8 cellular contexts compared by ENCODE assay signal in the genomic region with DNA sequence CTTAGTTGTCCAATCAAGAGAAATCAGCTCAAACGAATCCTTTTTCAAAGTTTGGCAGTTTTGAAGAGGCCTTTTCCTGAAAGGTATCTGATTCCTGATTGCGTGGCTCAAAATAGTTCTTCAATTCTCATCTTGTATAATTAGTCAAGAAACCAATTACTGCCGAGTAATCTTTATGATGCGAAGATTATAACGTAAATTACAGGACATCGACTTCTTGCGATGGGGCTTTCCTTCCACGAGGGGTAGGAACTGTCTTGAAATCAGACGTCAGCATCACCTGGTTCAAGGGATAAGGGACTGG. TPM values are rescaled to one million over a fixed set of nuclear protein-coding genes. Genes with fewer than 3 reads are reported as not detected.
A peak's percentile ranks its signal among the peaks of the same experiment; 100 is the strongest.
DNase-seq lines count a peak whose midpoint lies in the region; TF ChIP-seq lines count a peak whose summit lies in the region.

No MANE protein-coding gene starts in this region.

- H3K27ac Mint-ChIP-seq in T-helper 1 cell treated with Interleukin-12 subunit alpha and Interleukin-12 subunit beta and Interleukin-4 antibody, amounts not matched to agents 30 μg/mL and 1 μg/mL, for 36 hours = peak overlapping the region; percentile 95
- peak overlapping the region; percentile 91 for H3K27ac Mint-ChIP-seq in dendritic cell treated with granulocyte-macrophage colony-stimulating factor and Interleukin-4, amounts not matched to agents 40 ng/mL and 50 ng/mL, for 4 days

- no peaks in the 10 kb centered on the region for H3K9me3 ChIP-seq in HUES6 (ENCODE audit: control insufficient read depth, insufficient read depth, low read depth, low read length)
- H3K9me3 ChIP-seq in neural cell (ENCODE audit: low read length) = no peaks in the 10 kb centered on the region

- H3K9me2 ChIP-seq in neural cell (ENCODE audit: insufficient read depth, low read length) = no peaks in the 10 kb centered on the region

- H4K20me1 ChIP-seq in neural cell (ENCODE audit: insufficient read depth) = no peaks in the 10 kb centered on the region

- peak overlapping the region; percentile 18 for H3K4me2 ChIP-seq in neural cell (ENCODE audit: low read length)

- H3K4me1 Mint-ChIP-seq in T-helper 1 cell treated with Interleukin-12 subunit alpha and Interleukin-12 subunit beta and Interleukin-4 antibody, amounts not matched to agents 30 μg/mL and 1 μg/mL, for 36 hours (ENCODE audit: low read depth) = peaks cover 15% of the 10 kb centered on the region
- peaks cover 36% of the 10 kb centered on the region for H3K4me1 Mint-ChIP-seq in dendritic cell treated with granulocyte-macrophage colony-stimulating factor and Interleukin-4, amounts not matched to agents 40 ng/mL and 50 ng/mL, for 4 days (ENCODE audit: low read depth)

- DNase-seq in T-helper 1 cell = no peak
- DNase-seq in SHP77 (lab: John Stamatoyannopoulos, UW) = no peak
- DNase-seq in cerebellar nuclear complex (lab: John Stamatoyannopoulos, UW) = no peak
- no peak for DNase-seq in activated CD8-positive, alpha-beta memory T cell treated with anti-CD3 and anti-CD28 coated beads, Interleukin-2, amount 50 U/mL, for 48 hours

- intact Hi-C loops in dendritic cell treated with granulocyte-macrophage colony-stimulating factor and Interleukin-4, amounts not matched to agents 40 ng/mL and 50 ng/mL, for 4 days (cut with micrococcal nuclease) = no loop called here

- TF ChIP-seq RAD21 in neural cell (conservative IDR thresholded peaks at IDR 0.05) = no peak

- H3K79me2 ChIP-seq in neural cell (replicated peaks; ENCODE audit: insufficient read depth, low read length) = peaks cover 15% of the 10 kb centered on the region

- H3K36me3 ChIP-seq in HUES6 (ENCODE audit: control insufficient read depth, insufficient read depth, low read length) = peaks cover 9% of the 10 kb centered on the region
- H3K36me3 ChIP-seq in neural cell (ENCODE audit: insufficient read depth, low read length) = no peaks in the 10 kb centered on the region

- H3K27me3 ChIP-seq in HUES6 (ENCODE audit: control insufficient read depth, insufficient read depth, low read length) (no peaks in the 10 kb centered on the region), neural cell (ENCODE audit: insufficient read depth, low read depth, low read length) (no peaks in the 10 kb centered on the region)

- H3K27ac ChIP-seq in HUES6 (ENCODE audit: low read depth, low read length) (no peak overlapping the region), neural cell (ENCODE audit: low read length) (peak overlapping the region; percentile 46)

- no peaks in the 10 kb centered on the region for H3K9me3 Mint-ChIP-seq in T-helper 1 cell treated with Interleukin-12 subunit alpha and Interleukin-12 subunit beta and Interleukin-4 antibody, amounts not matched to agents 30 μg/mL and 1 μg/mL, for 36 hours
- H3K9me3 Mint-ChIP-seq in dendritic cell treated with granulocyte-macrophage colony-stimulating factor and Interleukin-4, amounts not matched to agents 40 ng/mL and 50 ng/mL, for 4 days = no peaks in the 10 kb centered on the region

- peak overlapping the region; percentile 1 for H3K9ac ChIP-seq in HUES6 (ENCODE audit: low read length)
- peak overlapping the region; percentile 51 for H3K9ac ChIP-seq in neural cell (ENCODE audit: low read length)

- no peak for TF ChIP-seq EP300 in neural cell (conservative IDR thresholded peaks at IDR 0.05; ENCODE audit: poor library complexity, severe bottlenecking)

- no peaks in the 10 kb centered on the region for H3K27me3 Mint-ChIP-seq in T-helper 1 cell treated with Interleukin-12 subunit alpha and Interleukin-12 subunit beta and Interleukin-4 antibody, amounts not matched to agents 30 μg/mL and 1 μg/mL, for 36 hours (ENCODE audit: low read depth)
- no peaks in the 10 kb centered on the region for H3K27me3 Mint-ChIP-seq in dendritic cell treated with granulocyte-macrophage colony-stimulating factor and Interleukin-4, amounts not matched to agents 40 ng/mL and 50 ng/mL, for 4 days

- H3K36me3 Mint-ChIP-seq in T-helper 1 cell treated with Interleukin-12 subunit alpha and Interleukin-12 subunit beta and Interleukin-4 antibody, amounts not matched to agents 30 μg/mL and 1 μg/mL, for 36 hours (ENCODE audit: low read depth) = peaks cover 22% of the 10 kb centered on the region
- H3K36me3 Mint-ChIP-seq in dendritic cell treated with granulocyte-macrophage colony-stimulating factor and Interleukin-4, amounts not matched to agents 40 ng/mL and 50 ng/mL, for 4 days (ENCODE audit: low read depth) = peaks cover 22% of the 10 kb centered on the region

- no peak for TF ChIP-seq CTCF in neural cell (IDR thresholded peaks at IDR 0.05; ENCODE audit: poor library complexity, severe bottlenecking)

- H3K4me3 Mint-ChIP-seq in T-helper 1 cell treated with Interleukin-12 subunit alpha and Interleukin-12 subunit beta and Interleukin-4 antibody, amounts not matched to agents 30 μg/mL and 1 μg/mL, for 36 hours = peak overlapping the region; percentile 91
- peak overlapping the region; percentile 81 for H3K4me3 Mint-ChIP-seq in dendritic cell treated with granulocyte-macrophage colony-stimulating factor and Interleukin-4, amounts not matched to agents 40 ng/mL and 50 ng/mL, for 4 days

- H2AFZ ChIP-seq in neural cell (ENCODE audit: low read depth, low read length) = peak overlapping the region; percentile 18

- H3K4me3 ChIP-seq in HUES6 (ENCODE audit: low read depth, low read length) (peak overlapping the region; percentile 63), neural cell (ENCODE audit: low read length) (peak overlapping the region; percentile 87)

- H3F3A ChIP-seq in neural cell (ENCODE audit: insufficient read depth, low read length, poor library complexity, severe bottlenecking) = peaks cover 5% of the 10 kb centered on the region

- H3K4me1 ChIP-seq in HUES6 (ENCODE audit: control insufficient read depth, insufficient read depth, low read length) = peaks cover 8% of the 10 kb centered on the region; the same call in 1 of the 2 replicates

TF ChIP-seq in neural cell, 6 proteins besides CTCF, POLR2A, EP300 and RAD21:
- TF ChIP-seq POLR2AphosphoS5 (IDR thresholded peaks at IDR 0.05) (no peak), MXI1 (conservative IDR thresholded peaks at IDR 0.05; ENCODE audit: poor library complexity, severe bottlenecking) (no peak), SMC3 (conservative IDR thresholded peaks at IDR 0.05; ENCODE audit: poor library complexity) (no peak), EZH2 (IDR thresholded peaks at IDR 0.05; ENCODE audit: borderline replicate concordance, insufficient read depth, low read length, poor library complexity, severe bottlenecking) (no peak), TAF1 (IDR thresholded peaks at IDR 0.05; ENCODE audit: low read depth) (no peak)
- TF ChIP-seq, protein P1, sequence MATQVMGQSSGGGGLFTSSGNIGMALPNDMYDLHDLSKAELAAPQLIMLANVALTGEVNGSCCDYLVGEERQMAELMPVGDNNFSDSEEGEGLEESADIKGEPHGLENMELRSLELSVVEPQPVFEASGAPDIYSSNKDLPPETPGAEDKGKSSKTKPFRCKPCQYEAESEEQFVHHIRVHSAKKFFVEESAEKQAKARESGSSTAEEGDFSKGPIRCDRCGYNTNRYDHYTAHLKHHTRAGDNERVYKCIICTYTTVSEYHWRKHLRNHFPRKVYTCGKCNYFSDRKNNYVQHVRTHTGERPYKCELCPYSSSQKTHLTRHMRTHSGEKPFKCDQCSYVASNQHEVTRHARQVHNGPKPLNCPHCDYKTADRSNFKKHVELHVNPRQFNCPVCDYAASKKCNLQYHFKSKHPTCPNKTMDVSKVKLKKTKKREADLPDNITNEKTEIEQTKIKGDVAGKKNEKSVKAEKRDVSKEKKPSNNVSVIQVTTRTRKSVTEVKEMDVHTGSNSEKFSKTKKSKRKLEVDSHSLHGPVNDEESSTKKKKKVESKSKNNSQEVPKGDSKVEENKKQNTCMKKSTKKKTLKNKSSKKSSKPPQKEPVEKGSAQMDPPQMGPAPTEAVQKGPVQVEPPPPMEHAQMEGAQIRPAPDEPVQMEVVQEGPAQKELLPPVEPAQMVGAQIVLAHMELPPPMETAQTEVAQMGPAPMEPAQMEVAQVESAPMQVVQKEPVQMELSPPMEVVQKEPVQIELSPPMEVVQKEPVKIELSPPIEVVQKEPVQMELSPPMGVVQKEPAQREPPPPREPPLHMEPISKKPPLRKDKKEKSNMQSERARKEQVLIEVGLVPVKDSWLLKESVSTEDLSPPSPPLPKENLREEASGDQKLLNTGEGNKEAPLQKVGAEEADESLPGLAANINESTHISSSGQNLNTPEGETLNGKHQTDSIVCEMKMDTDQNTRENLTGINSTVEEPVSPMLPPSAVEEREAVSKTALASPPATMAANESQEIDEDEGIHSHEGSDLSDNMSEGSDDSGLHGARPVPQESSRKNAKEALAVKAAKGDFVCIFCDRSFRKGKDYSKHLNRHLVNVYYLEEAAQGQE (IDR thresholded peaks at IDR 0.05; ENCODE audit: borderline replicate concordance) = no peak
TF ChIP-seq in neural cell: peak in this region for 0.

RNA-seq across cellular contexts. Expression of a gene that starts 0.6 kb away (rescaled TPM):
- polyA plus RNA-seq in neural cell = 149 and 153 TPM in 2 replicates
- 107 and 113 TPM in 2 replicates for polyA minus RNA-seq in neural cell

RNA-seq across cellular contexts. Expression of a gene that starts 40.1 kb away (rescaled TPM):
- 0.10 TPM in 1 of 2 replicates, not detected in the other for polyA plus RNA-seq in neural cell
- polyA minus RNA-seq in neural cell = 0.12 TPM in 1 of 2 replicates, not detected in the other

RNA-seq across cellular contexts. Expression of a gene that starts 58.3 kb away (rescaled TPM):
- polyA plus RNA-seq in neural cell = 62.0 and 69.8 TPM in 2 replicates
- polyA minus RNA-seq in neural cell = 101 and 116 TPM in 2 replicates

RNA-seq across cellular contexts. Expression of a gene that starts 58.6 kb away (rescaled TPM):
- 146 and 167 TPM in 2 replicates for polyA plus RNA-seq in neural cell
- 143 and 151 TPM in 2 replicates for polyA minus RNA-seq in neural cell
